In genomic region chr16:71528257-71528656, GRCh38 we compare ENCODE assay signal across 7 cellular contexts. TPM values are rescaled to one million over a fixed set of nuclear protein-coding genes. Genes with fewer than 3 reads are reported as not detected.
"Had no signal": no experiment of that assay in that cellular context is flagged by ENCODE, and none has a peak within 500 bp of the region (broad histone marks: within the 10 kb centered on the region; RNA-seq: fewer than 3 reads in every experiment).

No MANE protein-coding gene starts in this region.

- H3K9ac ChIP-seq: GM23248 had no signal

- H3K4me3 ChIP-seq: GM23248 had no signal

- H3K27ac ChIP-seq: GM23248 had no signal

- H2AFZ ChIP-seq: GM23248 had no signal

- DNase-seq: GM23248, GOT3, H7, HCEC 1CT, KG1 had no signal

RNA-seq across cellular contexts. Expression of gene CHST4, which starts 2.0 kb away (rescaled TPM):
- total RNA-seq: GM23248 had no signal
- polyA plus RNA-seq: GM23248, IgD-negative memory B cell had no signal

RNA-seq across cellular contexts. Expression of gene TAT, which starts 48.6 kb away (rescaled TPM):
- total RNA-seq: GM23248, H4, H7 had no signal
- polyA plus RNA-seq: GM23248, IgD-negative memory B cell had no signal
